In genomic region chr10:88889559-88890337, GRCh38 we compare ENCODE assay signal across 12 cellular contexts.
DNase-seq lines count a peak whose midpoint lies in the region; ATAC-seq and TF ChIP-seq lines count a peak whose summit lies in the region.
"Had no signal": no experiment of that assay in that cellular context is flagged by ENCODE, and none has a peak within 500 bp of the region (broad histone marks: within the 10 kb centered on the region; RNA-seq: fewer than 3 reads in every experiment).

No MANE protein-coding gene starts in this region.

- no peaks in the 10 kb centered on the region for H3K27me3 ChIP-seq in OCI-LY3 (ENCODE audit: low read depth, low read length)

- peak; percentile 87 for ATAC-seq in GM18498 (IDR thresholded peaks at IDR 0.05; ENCODE audit: unreplicated experiment)
- peak; percentile 70 for ATAC-seq in GM19463 (IDR thresholded peaks at IDR 0.05; ENCODE audit: unreplicated experiment)
- peak; percentile 54 for ATAC-seq in HG02973 (IDR thresholded peaks at IDR 0.05; ENCODE audit: unreplicated experiment)
- ATAC-seq: activated T-cell treated with anti-CD3 and anti-CD28 coated beads, Interleukin-2, amount 50 U/mL, for 4 hours; esophagus mucosa had no signal

- no peak overlapping the region for H3K9ac ChIP-seq in OCI-LY3 (ENCODE audit: low read length)

- H3K9me3 ChIP-seq in OCI-LY3 (ENCODE audit: insufficient read depth, low read length): no peaks in the 10 kb centered on the region

- DNase-seq in DMS79 treated with DMSO at 0.1 percent for 48 hours (lab: John Stamatoyannopoulos, UW): no peak
- no peak for DNase-seq in stimulated activated CD4-positive, alpha-beta T cell treated with anti-CD3 and anti-CD28 coated beads, Interleukin-1b, Interleukin-23, amount 100 ng/mL, for 48 hours
- no peak for DNase-seq in NCI-H524 treated with DMSO at 0.1 percent for 48 hours (lab: John Stamatoyannopoulos, UW)
- DNase-seq in globus pallidus (ENCODE audit: low spot score): no peak
- DNase-seq: activated T-cell treated with anti-CD3 and anti-CD28 coated beads, Interleukin-2, amount 50 U/mL, for 4 hours; NCI-H1417; stimulated activated CD4-positive, alpha-beta T cell treated with anti-CD3 and anti-CD28 coated beads, Interleukin-4, amount 100 ng/mL, for 4 hours had no signal

- H2AFZ ChIP-seq in OCI-LY3 (ENCODE audit: low read depth, low read length): no peak overlapping the region

- peak overlapping the region; percentile 32 for H3K4me2 ChIP-seq in OCI-LY3 (ENCODE audit: low read length)

- TF ChIP-seq CTCF in OCI-LY3 (IDR thresholded peaks at IDR 0.05; ENCODE audit: low read depth, low read length): no peak

- H3K4me1 ChIP-seq in OCI-LY3 (ENCODE audit: low read length): peaks cover 53% of the 10 kb centered on the region

- peaks cover 67% of the 10 kb centered on the region for H3K79me2 ChIP-seq in OCI-LY3 (ENCODE audit: low read length)

- H3K4me3 ChIP-seq in OCI-LY3 (ENCODE audit: low read length): no peak overlapping the region

- no peaks in the 10 kb centered on the region for H3K36me3 ChIP-seq in OCI-LY3 (replicated peaks; ENCODE audit: low read depth, low read length)

- no peak overlapping the region for H3K27ac ChIP-seq in OCI-LY3 (ENCODE audit: low read length)

- no peaks in the 10 kb centered on the region for H4K20me1 ChIP-seq in OCI-LY3 (ENCODE audit: insufficient read depth, low read length)
